ENCODE assay signal across 1 cellular context in genomic region chr1:205494119-205494518, GRCh38.
A peak's percentile ranks its signal among the peaks of the same experiment; 100 is the strongest.
TF ChIP-seq lines count a peak whose summit lies in the region.

No MANE protein-coding gene starts in this region.

TF ChIP-seq in HEK293, 187 proteins besides CTCF, POLR2A, EP300 and RAD21 (continued from another document):
- TF ChIP-seq ZBTB48 (tag by site-specific recombination; IDR thresholded peaks at IDR 0.05) (no peak), ZIC2 (tag by site-specific recombination; IDR thresholded peaks at IDR 0.05) (peak; percentile 41), OVOL3 (tag by site-specific recombination; IDR thresholded peaks at IDR 0.05) (no peak), SALL2 (tag by site-specific recombination; IDR thresholded peaks at IDR 0.05; ENCODE audit: borderline replicate concordance) (no peak), PRDM4 (tag by site-specific recombination; IDR thresholded peaks at IDR 0.05) (no peak)
